15 cellular contexts compared by ENCODE assay signal in the genomic region with DNA sequence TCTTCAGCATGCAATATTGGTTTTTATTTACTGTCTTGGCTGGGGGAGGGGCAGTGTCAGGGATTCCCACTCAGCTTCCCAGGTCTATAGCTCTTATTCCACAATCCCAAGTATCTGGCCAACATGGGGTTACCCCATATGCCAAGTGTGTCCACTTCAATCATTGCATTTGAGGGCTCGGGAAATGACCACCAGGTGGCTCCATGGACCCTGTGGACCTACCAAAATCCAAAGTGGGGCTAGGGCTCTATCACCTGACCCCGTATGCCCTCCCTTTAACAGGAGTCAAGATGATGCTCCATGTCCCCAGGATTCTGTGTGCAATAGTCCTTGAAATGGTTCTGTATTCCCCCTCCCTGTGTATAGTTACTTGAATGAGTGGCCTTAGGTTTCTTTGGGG. TPM values are rescaled to one million over a fixed set of nuclear protein-coding genes. Genes with fewer than 3 reads are reported as not detected.
A peak's percentile ranks its signal among the peaks of the same experiment; 100 is the strongest.
DNase-seq lines count a peak whose midpoint lies in the region; ATAC-seq, FAIRE-seq and TF ChIP-seq lines count a peak whose summit lies in the region.
"Had no signal": no experiment of that assay in that cellular context is flagged by ENCODE, and none has a peak within 500 bp of the region (broad histone marks: within the 10 kb centered on the region; RNA-seq: fewer than 3 reads in every experiment).

No MANE protein-coding gene starts in this region.

- H3K27ac Mint-ChIP-seq in activated naive CD8-positive, alpha-beta T cell treated with anti-CD3 and anti-CD28 coated beads for 36 hours: no peak overlapping the region

- H3F3A ChIP-seq in DOHH2 (ENCODE audit: control insufficient read depth, insufficient read depth): peaks cover 2% of the 10 kb centered on the region; the same call in 1 of the 2 replicates

- no peak overlapping the region for H3K4me3 Mint-ChIP-seq in activated naive CD8-positive, alpha-beta T cell treated with anti-CD3 and anti-CD28 coated beads for 36 hours

- H3K27me3 ChIP-seq in DOHH2 (ENCODE audit: control insufficient read depth, low read length) (no peaks in the 10 kb centered on the region), bronchial epithelial cell (ENCODE audit: control insufficient read depth, insufficient read depth, low read length) (no peaks in the 10 kb centered on the region), osteoblast (ENCODE audit: insufficient read depth, low read length) (peaks cover 5% of the 10 kb centered on the region)
- H3K27me3 ChIP-seq: SJSA1, suprapubic skin had no signal

- H3K36me3 Mint-ChIP-seq in activated naive CD8-positive, alpha-beta T cell treated with anti-CD3 and anti-CD28 coated beads for 36 hours: no peaks in the 10 kb centered on the region

- H3K27ac ChIP-seq in DOHH2 (ENCODE audit: low read depth, low read length) (no peak overlapping the region), osteoblast (ENCODE audit: low read depth, low read length) (no peak overlapping the region), coronary artery (no peak overlapping the region)
- H3K27ac ChIP-seq: HL-60, SJSA1, suprapubic skin had no signal

- no peak overlapping the region for H2AFZ ChIP-seq in osteoblast (ENCODE audit: low read length)

- H3K4me2 ChIP-seq in DOHH2 (ENCODE audit: low read length) (no peak overlapping the region), osteoblast (ENCODE audit: insufficient read depth, low read length) (no peak overlapping the region)

- H3K36me3 ChIP-seq in DOHH2 (ENCODE audit: control insufficient read depth, low read length) (no peaks in the 10 kb centered on the region), bronchial epithelial cell (ENCODE audit: control insufficient read depth, insufficient read depth, low read length) (no peaks in the 10 kb centered on the region), osteoblast (ENCODE audit: insufficient read depth, low read length) (no peaks in the 10 kb centered on the region)
- H3K36me3 ChIP-seq: SJSA1, suprapubic skin had no signal

- H4K20me1 ChIP-seq in DOHH2 (ENCODE audit: control insufficient read depth, insufficient read depth, low read depth, low read length) (no peaks in the 10 kb centered on the region), osteoblast (ENCODE audit: insufficient read depth, low read length) (no peaks in the 10 kb centered on the region)

- peak; percentile 33 for TF ChIP-seq CTCF in DOHH2 (IDR thresholded peaks at IDR 0.05; ENCODE audit: low read depth, low read length, poor library complexity, severe bottlenecking)
- peak; percentile 32 for TF ChIP-seq CTCF in HFF-Myc (IDR thresholded peaks at IDR 0.05; ENCODE audit: low read depth, low read length, missing control alignments)
- peak; percentile 36 for TF ChIP-seq CTCF in bronchial epithelial cell (IDR thresholded peaks at IDR 0.05; ENCODE audit: insufficient read depth, low read length, severe bottlenecking)
- TF ChIP-seq CTCF in osteoblast (IDR thresholded peaks at IDR 0.05; ENCODE audit: extremely low read depth, low read depth, low read length): peak; percentile 37
- no peak for TF ChIP-seq CTCF in coronary artery (IDR thresholded peaks at IDR 0.05)

- H3K9me3 ChIP-seq in DOHH2 (ENCODE audit: control insufficient read depth, insufficient read depth, low read length) (no peaks in the 10 kb centered on the region), osteoblast (ENCODE audit: low read depth, low read length) (no peaks in the 10 kb centered on the region)
- H3K9me3 ChIP-seq: SJSA1, suprapubic skin had no signal

- H3K9me2 ChIP-seq in DOHH2 (replicated peaks; ENCODE audit: control insufficient read depth, low read length): no peaks in the 10 kb centered on the region

- DNase-seq in HFF-Myc (ENCODE audit: extremely low read depth, low read depth) (no peak), bronchial epithelial cell (ENCODE audit: low read depth) (no peak), osteoblast (ENCODE audit: insufficient read length, low spot score, missing footprints) (no peak), coronary artery (ENCODE audit: low spot score) (no peak)
- DNase-seq in activated naive CD8-positive, alpha-beta T cell treated with anti-CD3 and anti-CD28 coated beads for 36 hours: no peak
- DNase-seq: activated CD4-positive, CD25-positive, alpha-beta regulatory T cell; DMS 273 treated with DMSO at 0.1 percent for 48 hours; NCI-H1092 had no signal

- peaks cover 4% of the 10 kb centered on the region for H3K27me3 Mint-ChIP-seq in activated naive CD8-positive, alpha-beta T cell treated with anti-CD3 and anti-CD28 coated beads for 36 hours

- H3K4me3 ChIP-seq in DOHH2 (ENCODE audit: low read length) (no peak overlapping the region), HFF-Myc (replicated peaks; ENCODE audit: low read depth, low read length) (no peak overlapping the region), bronchial epithelial cell (ENCODE audit: low read depth, low read length) (no peak overlapping the region), osteoblast (ENCODE audit: insufficient read depth, low read length) (no peak overlapping the region), coronary artery (no peak overlapping the region)
- H3K4me3 ChIP-seq: SJSA1, suprapubic skin had no signal

- H3K4me1 Mint-ChIP-seq in activated naive CD8-positive, alpha-beta T cell treated with anti-CD3 and anti-CD28 coated beads for 36 hours: no peaks in the 10 kb centered on the region

- no peaks in the 10 kb centered on the region for H3K9me3 Mint-ChIP-seq in activated naive CD8-positive, alpha-beta T cell treated with anti-CD3 and anti-CD28 coated beads for 36 hours

- FAIRE-seq in bronchial epithelial cell (lab: Jason Lieb, UNC): no peak

- H3K79me2 ChIP-seq in DOHH2 (ENCODE audit: control insufficient read depth, low read length) (no peaks in the 10 kb centered on the region), osteoblast (ENCODE audit: insufficient read depth, low read length) (no peaks in the 10 kb centered on the region)

- no peak for ATAC-seq in HG02970 (IDR thresholded peaks at IDR 0.05; ENCODE audit: low FRiP score, unreplicated experiment)
- no peak for ATAC-seq in GM18498 (IDR thresholded peaks at IDR 0.05; ENCODE audit: unreplicated experiment)
- ATAC-seq: right cardiac atrium had no signal

- H3K4me1 ChIP-seq in DOHH2 (ENCODE audit: control insufficient read depth, low read length): peaks cover 27% of the 10 kb centered on the region
- H3K4me1 ChIP-seq in osteoblast (ENCODE audit: insufficient read depth, low read length): no peaks in the 10 kb centered on the region
- H3K4me1 ChIP-seq: SJSA1, suprapubic skin had no signal

RNA-seq across cellular contexts. Expression of a gene that starts 12.1 kb away (rescaled TPM):
- total RNA-seq in bronchial epithelial cell (9.2 and 11.4 TPM in 2 replicates), osteoblast (7.6 and 8.5 TPM in 2 replicates)
- total RNA-seq in activated naive CD8-positive, alpha-beta T cell treated with anti-CD3 and anti-CD28 coated beads for 36 hours: 10 to 100 TPM in 1 of 2 experiments, 1 to 10 TPM in 1; 8.4 to 11.0 TPM

RNA-seq across cellular contexts. Expression of a gene that starts 19.8 kb away (rescaled TPM):
- total RNA-seq in bronchial epithelial cell (11.3 and 19.1 TPM in 2 replicates), osteoblast (7.4 and 9.4 TPM in 2 replicates)
- 10 to 100 TPM; 15.3 to 17.5 TPM for total RNA-seq in activated naive CD8-positive, alpha-beta T cell treated with anti-CD3 and anti-CD28 coated beads for 36 hours
